In the genomic region with DNA sequence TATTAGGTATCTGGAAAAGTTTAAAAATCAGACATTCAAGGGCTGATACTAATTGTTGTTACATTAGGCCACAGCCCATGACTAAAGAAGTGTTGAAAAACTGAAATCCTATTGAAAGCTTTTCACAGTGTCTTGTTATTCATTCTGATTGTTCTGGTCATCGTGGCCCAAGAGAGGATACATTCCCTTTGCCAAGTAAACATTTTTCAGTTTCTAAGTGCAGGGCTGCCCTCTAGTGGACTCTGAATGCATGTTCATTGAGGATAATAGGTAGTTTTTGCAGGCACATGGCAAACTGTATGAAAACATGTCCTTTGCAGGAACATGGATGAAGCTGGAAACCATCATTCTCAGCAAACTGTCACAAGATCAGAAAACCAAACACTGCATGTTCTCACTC, we compare ENCODE assay signal across 8 cellular contexts.
DNase-seq lines count a peak whose midpoint lies in the region; ATAC-seq and TF ChIP-seq lines count a peak whose summit lies in the region.

No MANE protein-coding gene starts in this region.

- no peak overlapping the region for H3K27ac ChIP-seq in suprapubic skin

- H3K4me1 ChIP-seq in suprapubic skin = no peaks in the 10 kb centered on the region

- no peak for TF ChIP-seq EP300 in suprapubic skin (IDR thresholded peaks at IDR 0.05)

- in situ Hi-C loops in Caki2 (cut with HindIII; ENCODE audit: low pct_unique_long_range_greater_than_20kb, low sequenced_read_pairs) = no loop called here

- peak; percentile 33 for DNase-seq in Caki2 (ENCODE audit: low read depth)
- peak; percentile 3 for DNase-seq in GM19240 (ENCODE audit: insufficient read length, low spot score)
- peak; percentile 16 for DNase-seq in NOMO-1 treated with DMSO at 0.1 percent for 48 hours (lab: John Stamatoyannopoulos, UW; ENCODE audit: unreplicated experiment)
- peak; percentile 85 for DNase-seq in dermis blood vessel endothelial cell
- DNase-seq in non-pigmented ciliary epithelial cell (ENCODE audit: low read depth) = peak; percentile 13
- no peak for DNase-seq in suprapubic skin (ENCODE audit: low spot score in 2 of 2)

- no peaks in the 10 kb centered on the region for H3K36me3 ChIP-seq in suprapubic skin

- no peaks in the 10 kb centered on the region for H3K27me3 ChIP-seq in suprapubic skin

- TF ChIP-seq CTCF in suprapubic skin (IDR thresholded peaks at IDR 0.05) = no peak

- H3K9me3 ChIP-seq in suprapubic skin = peaks cover 6% of the 10 kb centered on the region

- H3K4me3 ChIP-seq in suprapubic skin = no peak overlapping the region

- ATAC-seq in HG02973 (IDR thresholded peaks at IDR 0.05; ENCODE audit: unreplicated experiment) (no peak), HG02852 (IDR thresholded peaks at IDR 0.05; ENCODE audit: unreplicated experiment) (no peak)

- 42% methylated on average over 1 of the region's 1 CpG for WGBS in suprapubic skin

- no peak for TF ChIP-seq POLR2A in suprapubic skin (IDR thresholded peaks at IDR 0.05)

Comparison
In these comparisons a context has a peak if more than half of its experiments do, and no peak if none do; other contexts are left out.
1. DNase-seq: peak in Caki2 (single experiment), GM19240 (single experiment), NOMO-1 treated with DMSO at 0.1 percent for 48 hours (single experiment), dermis blood vessel endothelial cell (single experiment) and non-pigmented ciliary epithelial cell (single experiment); none in suprapubic skin (0 of 2).